Comparison of ENCODE assay signal across 8 cellular contexts in genomic region chr1:39407889-39408640, GRCh38.
DNase-seq lines count a peak whose midpoint lies in the region; ATAC-seq and TF ChIP-seq lines count a peak whose summit lies in the region.

No MANE protein-coding gene starts in this region.

- H3K36me3 Mint-ChIP-seq in stimulated activated naive CD8-positive, alpha-beta T cell treated with anti-CD3 and anti-CD28 coated beads, Interleukin-15, Interleukin-2, amounts not matched to agents 100 ng/mL and 50 ng/mL, for 24 hours (ENCODE audit: low read depth), result peaks cover 15% of the 10 kb centered on the region

- peaks cover 66% of the 10 kb centered on the region for H3K4me1 Mint-ChIP-seq in stimulated activated naive CD8-positive, alpha-beta T cell treated with anti-CD3 and anti-CD28 coated beads, Interleukin-15, Interleukin-2, amounts not matched to agents 100 ng/mL and 50 ng/mL, for 24 hours (ENCODE audit: low read depth)

- H3K4me3 Mint-ChIP-seq in stimulated activated naive CD8-positive, alpha-beta T cell treated with anti-CD3 and anti-CD28 coated beads, Interleukin-15, Interleukin-2, amounts not matched to agents 100 ng/mL and 50 ng/mL, for 24 hours, result peak overlapping the region; percentile 84

- H3K4me3 ChIP-seq in SJSA1 (peak overlapping the region; percentile 81), fibroblast of the aortic adventitia (ENCODE audit: low read depth, low read length) (peak overlapping the region; percentile 74), rectal smooth muscle tissue (ENCODE audit: low read length) (peak overlapping the region; percentile 71)

- H3K27me3 ChIP-seq in SJSA1 (replicated peaks) (no peaks in the 10 kb centered on the region), rectal smooth muscle tissue (ENCODE audit: control insufficient read depth, insufficient read depth, low read length) (no peaks in the 10 kb centered on the region)

- no peaks in the 10 kb centered on the region for H3K9me3 ChIP-seq in SJSA1 (replicated peaks)

- H3K27me3 Mint-ChIP-seq in stimulated activated naive CD8-positive, alpha-beta T cell treated with anti-CD3 and anti-CD28 coated beads, Interleukin-15, Interleukin-2, amounts not matched to agents 100 ng/mL and 50 ng/mL, for 24 hours, result no peaks in the 10 kb centered on the region

- peak overlapping the region; percentile 66 for H3K9ac ChIP-seq in rectal smooth muscle tissue (ENCODE audit: low read length)

- H3K36me3 ChIP-seq in SJSA1 (peaks cover 31% of the 10 kb centered on the region), rectal smooth muscle tissue (ENCODE audit: control insufficient read depth, insufficient read depth, low read length) (no peaks in the 10 kb centered on the region)

- peak; percentile 14 for TF ChIP-seq CTCF in fibroblast of the aortic adventitia (IDR thresholded peaks at IDR 0.05; ENCODE audit: insufficient read depth, low read length)

- no peaks in the 10 kb centered on the region for H3K9me3 Mint-ChIP-seq in stimulated activated naive CD8-positive, alpha-beta T cell treated with anti-CD3 and anti-CD28 coated beads, Interleukin-15, Interleukin-2, amounts not matched to agents 100 ng/mL and 50 ng/mL, for 24 hours

- DNase-seq in stimulated activated naive CD8-positive, alpha-beta T cell treated with anti-CD3 and anti-CD28 coated beads, Interleukin-15, Interleukin-2, amounts not matched to agents 100 U/mL and 50 U/mL, for 24 hours, result no peak
- DNase-seq in SJSA1 (ENCODE audit: low read depth in 1 of 2, low spot score in 2 of 2) (no peak), fibroblast of the aortic adventitia (ENCODE audit: low read depth) (no peak), GM19238 (ENCODE audit: insufficient read length, low spot score) (no peak), NCI-H526 treated with DMSO at 0.1 percent for 48 hours (lab: John Stamatoyannopoulos, UW) (no peak)

- no peak for ATAC-seq in stimulated activated naive CD8-positive, alpha-beta T cell treated with anti-CD3 and anti-CD28 coated beads, Interleukin-15, Interleukin-2, amounts not matched to agents 100 U/mL and 50 U/mL, for 24 hours
- no peak for ATAC-seq in HG02840 (IDR thresholded peaks at IDR 0.05; ENCODE audit: low FRiP score, unreplicated experiment)

- H3K27ac Mint-ChIP-seq in stimulated activated naive CD8-positive, alpha-beta T cell treated with anti-CD3 and anti-CD28 coated beads, Interleukin-15, Interleukin-2, amounts not matched to agents 100 ng/mL and 50 ng/mL, for 24 hours, result peak overlapping the region; percentile 26

- H3K4me1 ChIP-seq in SJSA1 (replicated peaks) (peaks cover 59% of the 10 kb centered on the region), rectal smooth muscle tissue (ENCODE audit: control insufficient read depth, insufficient read depth, low read length) (peaks cover 36% of the 10 kb centered on the region)

- H3K27ac ChIP-seq in SJSA1 (peak overlapping the region; percentile 70), rectal smooth muscle tissue (ENCODE audit: low read depth, low read length) (peak overlapping the region; percentile 91)
